1 cellular context compared by ENCODE assay signal in genomic region chr19:8390617-8390981, GRCh38.
TF ChIP-seq lines count a peak whose summit lies in the region.

No MANE protein-coding gene starts in this region.

TF ChIP-seq in IMR-90, 13 proteins besides CTCF, POLR2A, EP300 and RAD21 (continued from another document):
- TF ChIP-seq ELK1 (IDR thresholded peaks at IDR 0.05; ENCODE audit: borderline replicate concordance, low read depth, low read length) (no peak), MAZ (IDR thresholded peaks at IDR 0.05; ENCODE audit: borderline replicate concordance, low read depth, low read length) (no peak), USF2 (IDR thresholded peaks at IDR 0.05; ENCODE audit: low read depth, low read length) (no peak), SMC3 (IDR thresholded peaks at IDR 0.05; ENCODE audit: low read depth, low read length) (no peak), RFX5 (IDR thresholded peaks at IDR 0.05; ENCODE audit: low read depth, low read length) (no peak)
